20 cellular contexts compared by ENCODE assay signal in genomic region chr11:36090351-36091245, GRCh38.
A peak's percentile ranks its signal among the peaks of the same experiment; 100 is the strongest.
DNase-seq lines count a peak whose midpoint lies in the region; ATAC-seq and TF ChIP-seq lines count a peak whose summit lies in the region.
"Had no signal": no experiment of that assay in that cellular context is flagged by ENCODE, and none has a peak within 500 bp of the region (broad histone marks: within the 10 kb centered on the region; RNA-seq: fewer than 3 reads in every experiment).

No MANE protein-coding gene starts in this region.

- H3K27me3 Mint-ChIP-seq in Caco-2 (ENCODE audit: insufficient read depth, unreplicated experiment) (no peaks in the 10 kb centered on the region), WTC11 (ENCODE audit: low read depth) (no peaks in the 10 kb centered on the region; the same call in 1 of the 2 replicates), mesothelial cell of epicardium (ENCODE audit: low read depth) (no peaks in the 10 kb centered on the region)
- H3K27me3 Mint-ChIP-seq in activated CD4-positive, alpha-beta T cell treated with anti-CD3 and anti-CD28 coated beads, Interleukin-2, amount 10 ng/mL, durations not matched to agents 24 days and 14 days = peaks cover 19% of the 10 kb centered on the region

- H3K4me3 Mint-ChIP-seq in Caco-2 (ENCODE audit: unreplicated experiment) = no peak overlapping the region
- H3K4me3 Mint-ChIP-seq in WTC11 = no peak overlapping the region
- H3K4me3 Mint-ChIP-seq in mesothelial cell of epicardium = no peak overlapping the region
- H3K4me3 Mint-ChIP-seq in activated CD4-positive, alpha-beta T cell treated with anti-CD3 and anti-CD28 coated beads, Interleukin-2, amount 10 ng/mL, durations not matched to agents 24 days and 14 days = no peak overlapping the region
- H3K4me3 Mint-ChIP-seq: activated CD4-positive, alpha-beta T cell treated with anti-CD3 and anti-CD28 coated beads for 36 hours; brain; T-helper 1 cell treated with Interleukin-12 subunit alpha and Interleukin-12 subunit beta and Interleukin-4 antibody, amounts not matched to agents 30 μg/mL and 1 μg/mL, for 36 hours had no signal

- H3K9me3 ChIP-seq in Caco-2 (peaks cover 12% of the 10 kb centered on the region), Loucy (ENCODE audit: insufficient read depth, low read depth, low read length) (peaks cover 6% of the 10 kb centered on the region; the same call in 1 of the 2 replicates)
- H3K9me3 ChIP-seq: neutrophil had no signal

- H3K4me3 ChIP-seq in Caco-2 (ENCODE audit: low read depth, low read length) (no peak overlapping the region), Loucy (ENCODE audit: low read length, poor library complexity, severe bottlenecking) (peak overlapping the region; percentile 68)
- H3K4me3 ChIP-seq: sigmoid colon had no signal

- DNase-seq in Caco-2 = no peak
- no peak for DNase-seq in WTC11 (ENCODE audit: low spot score)
- no peak for DNase-seq in mesothelial cell of epicardium (ENCODE audit: low spot score in 2 of 2, unreplicated experiment in 2 of 2)
- no peak for DNase-seq in retina
- no peak for DNase-seq in activated CD4-positive, alpha-beta T cell treated with anti-CD3 and anti-CD28 coated beads, Interleukin-2, amount 10 ng/mL, durations not matched to agents 24 days and 14 days
- DNase-seq: activated CD4-positive, alpha-beta T cell treated with anti-CD3 and anti-CD28 coated beads for 36 hours; activated CD8-positive, alpha-beta memory T cell treated with anti-CD3 and anti-CD28 coated beads, Interleukin-2, amount 50 U/mL, for 48 hours; activated naive CD4-positive, alpha-beta T cell treated with anti-CD3 and anti-CD28 coated beads, Interleukin-2, amount 50 U/mL, for 16 hours; dermis blood vessel endothelial cell; GDM1; NCI-H2227 treated with DMSO at 0.1 percent for 48 hours; SHP77; sigmoid colon had no signal

- peak overlapping the region; percentile 83 for H3K4me2 ChIP-seq in Loucy (ENCODE audit: low read depth, low read length, poor library complexity, severe bottlenecking)

- CTCF ChIA-PET in Caco-2 (lab: Charles Lee) (no interaction called here), WTC11 (lab: Charles Lee) (interaction anchor here (0.9 to 3.0 kb wide), 5 partner anchors 21 to 1783 kb away, joined by 3 to 25 read pairs (median 10); no protein-coding TSS in a partner anchor)

- H4K20me1 ChIP-seq in Loucy (ENCODE audit: insufficient read depth, low read length, poor library complexity, severe bottlenecking) = no peaks in the 10 kb centered on the region

- H3K27me3 ChIP-seq in Caco-2 (replicated peaks; ENCODE audit: control insufficient read depth, insufficient read depth, low read length) (no peaks in the 10 kb centered on the region), Loucy (ENCODE audit: insufficient read depth, low read length, poor library complexity, severe bottlenecking) (no peaks in the 10 kb centered on the region)
- H3K27me3 ChIP-seq: sigmoid colon had no signal

- BruUV-seq in Caco-2 (replicated peaks; lab: Mats Ljungman, UMichigan) = no TSS peak

- H3K79me2 ChIP-seq in Loucy (ENCODE audit: insufficient read depth, low read length) = no peaks in the 10 kb centered on the region

- no peak overlapping the region for H2AFZ ChIP-seq in Loucy (ENCODE audit: low read length)

- H3K4me1 Mint-ChIP-seq in Caco-2 (ENCODE audit: low read depth, unreplicated experiment) = no peaks in the 10 kb centered on the region
- peaks cover 71% of the 10 kb centered on the region for H3K4me1 Mint-ChIP-seq in WTC11
- peaks cover 36% of the 10 kb centered on the region for H3K4me1 Mint-ChIP-seq in mesothelial cell of epicardium
- no peaks in the 10 kb centered on the region for H3K4me1 Mint-ChIP-seq in activated CD4-positive, alpha-beta T cell treated with anti-CD3 and anti-CD28 coated beads, Interleukin-2, amount 10 ng/mL, durations not matched to agents 24 days and 14 days
- H3K4me1 Mint-ChIP-seq: activated CD4-positive, alpha-beta T cell treated with anti-CD3 and anti-CD28 coated beads for 36 hours; IgD-negative memory B cell had no signal

- ATAC-seq in WTC11 (peak; percentile 18), GM18870 (IDR thresholded peaks at IDR 0.05; ENCODE audit: unreplicated experiment) (no peak), HG02798 (IDR thresholded peaks at IDR 0.05; ENCODE audit: poor library complexity, unreplicated experiment) (no peak)
- ATAC-seq: activated CD4-positive, alpha-beta T cell treated with anti-CD3 and anti-CD28 coated beads for 36 hours had no signal

- H3K36me3 ChIP-seq in Caco-2 (ENCODE audit: control insufficient read depth, insufficient read depth, low read length) = no peaks in the 10 kb centered on the region
- H3K36me3 ChIP-seq in Loucy (ENCODE audit: insufficient read depth, low read length) = no peaks in the 10 kb centered on the region
- H3K36me3 ChIP-seq: neutrophil, sigmoid colon had no signal

- peak overlapping the region; percentile 49 for H3K9ac ChIP-seq in Loucy (ENCODE audit: low read depth, low read length, poor library complexity, severe bottlenecking)

- POLR2A ChIA-PET in Caco-2 (lab: Charles Lee) (no interaction called here), WTC11 (lab: Charles Lee) (no interaction called here)

- H3K4me1 ChIP-seq in Caco-2 (no peaks in the 10 kb centered on the region), Loucy (ENCODE audit: insufficient read depth, low read length, poor library complexity, severe bottlenecking) (peaks cover 41% of the 10 kb centered on the region)

- H3K36me3 Mint-ChIP-seq in Caco-2 (ENCODE audit: insufficient read depth, unreplicated experiment) = peaks cover 7% of the 10 kb centered on the region
- peaks cover 38% of the 10 kb centered on the region for H3K36me3 Mint-ChIP-seq in WTC11
- H3K36me3 Mint-ChIP-seq in mesothelial cell of epicardium = peaks cover 46% of the 10 kb centered on the region
- no peaks in the 10 kb centered on the region for H3K36me3 Mint-ChIP-seq in activated CD4-positive, alpha-beta T cell treated with anti-CD3 and anti-CD28 coated beads, Interleukin-2, amount 10 ng/mL, durations not matched to agents 24 days and 14 days (ENCODE audit: low read depth)
- H3K36me3 Mint-ChIP-seq: IgD-negative memory B cell had no signal

- H3K9me2 ChIP-seq in Loucy (replicated peaks; ENCODE audit: low read depth, low read length) = no peaks in the 10 kb centered on the region

- no peaks in the 10 kb centered on the region; the same call in 1 of the 2 replicates for H3F3A ChIP-seq in Loucy (ENCODE audit: low read depth)

- H3K27ac Mint-ChIP-seq in Caco-2 (ENCODE audit: unreplicated experiment) = peak overlapping the region; percentile 24
- H3K27ac Mint-ChIP-seq in WTC11 = peak overlapping the region; percentile 90
- H3K27ac Mint-ChIP-seq in mesothelial cell of epicardium = peak overlapping the region; percentile 55
- no peak overlapping the region for H3K27ac Mint-ChIP-seq in activated CD4-positive, alpha-beta T cell treated with anti-CD3 and anti-CD28 coated beads, Interleukin-2, amount 10 ng/mL, durations not matched to agents 24 days and 14 days
- H3K27ac Mint-ChIP-seq: activated CD4-positive, alpha-beta T cell treated with anti-CD3 and anti-CD28 coated beads for 36 hours; IgD-negative memory B cell; T-helper 1 cell treated with Interleukin-12 subunit alpha and Interleukin-12 subunit beta and Interleukin-4 antibody, amounts not matched to agents 30 μg/mL and 1 μg/mL, for 36 hours had no signal

- H3K9me3 Mint-ChIP-seq in Caco-2 (ENCODE audit: unreplicated experiment) (peaks cover 15% of the 10 kb centered on the region), WTC11 (peaks cover 15% of the 10 kb centered on the region), mesothelial cell of epicardium (peaks cover 19% of the 10 kb centered on the region)
- H3K9me3 Mint-ChIP-seq in activated CD4-positive, alpha-beta T cell treated with anti-CD3 and anti-CD28 coated beads, Interleukin-2, amount 10 ng/mL, durations not matched to agents 24 days and 14 days = no peaks in the 10 kb centered on the region
- H3K9me3 Mint-ChIP-seq: T-helper 1 cell treated with Interleukin-12 subunit alpha and Interleukin-12 subunit beta and Interleukin-4 antibody, amounts not matched to agents 30 μg/mL and 1 μg/mL, for 36 hours had no signal

- no peak for TF ChIP-seq CTCF in Caco-2 (IDR thresholded peaks at IDR 0.05; ENCODE audit: insufficient read depth in 1 of 2, low read depth in 1 of 2, low read length in 1 of 2, severe bottlenecking in 1 of 2, unreplicated experiment in 1 of 2)
- peak; percentile 32 for TF ChIP-seq CTCF in Loucy (conservative IDR thresholded peaks at IDR 0.05; ENCODE audit: low read length)
- TF ChIP-seq CTCF in WTC11 (IDR thresholded peaks at IDR 0.05) = no peak
- TF ChIP-seq CTCF in mesothelial cell of epicardium (IDR thresholded peaks at IDR 0.05; ENCODE audit: unreplicated experiment) = no peak

- intact Hi-C loops in Caco-2 (cut with micrococcal nuclease; ENCODE audit: unreplicated experiment) = no loop called here
- intact Hi-C loops in activated CD4-positive, alpha-beta T cell treated with anti-CD3 and anti-CD28 coated beads, Interleukin-2, amount 10 ng/mL, durations not matched to agents 24 days and 14 days (cut with micrococcal nuclease) = no loop called here

TF ChIP-seq in WTC11, 78 proteins besides CTCF, POLR2A, EP300 and RAD21 (continues in another document):
- TF ChIP-seq USF2 (CRISPR knock-in tag; IDR thresholded peaks at IDR 0.05) (no peak), STAT6 (CRISPR knock-in tag; conservative IDR thresholded peaks at IDR 0.05; ENCODE audit: low read depth) (no peak)
